ENCODE assay signal across 1 cellular context in the genomic region with DNA sequence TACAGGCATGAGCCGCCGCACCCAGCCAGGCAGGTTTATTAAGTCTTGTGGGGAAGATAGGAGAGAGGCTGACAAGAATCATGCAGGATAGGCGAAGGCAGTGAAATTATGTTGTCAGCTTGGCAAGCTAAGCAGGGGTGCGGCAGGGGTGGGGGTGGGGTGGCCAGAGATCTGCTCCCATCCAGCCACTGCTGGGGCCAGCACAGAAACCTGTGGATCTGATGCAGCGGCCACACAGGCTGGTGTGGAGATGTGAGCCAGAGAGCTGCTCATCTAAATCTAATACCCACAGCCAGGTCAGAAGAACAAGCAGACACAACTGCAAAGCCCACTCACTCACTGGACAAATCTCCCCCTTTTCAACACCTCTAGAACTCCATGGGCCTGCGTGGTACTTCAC.
TF ChIP-seq lines count a peak whose summit lies in the region.

No MANE protein-coding gene starts in this region.

TF ChIP-seq in GM23338, 12 proteins besides CTCF, POLR2A, EP300 and RAD21 (continued from another document):
- TF ChIP-seq, protein P1, sequence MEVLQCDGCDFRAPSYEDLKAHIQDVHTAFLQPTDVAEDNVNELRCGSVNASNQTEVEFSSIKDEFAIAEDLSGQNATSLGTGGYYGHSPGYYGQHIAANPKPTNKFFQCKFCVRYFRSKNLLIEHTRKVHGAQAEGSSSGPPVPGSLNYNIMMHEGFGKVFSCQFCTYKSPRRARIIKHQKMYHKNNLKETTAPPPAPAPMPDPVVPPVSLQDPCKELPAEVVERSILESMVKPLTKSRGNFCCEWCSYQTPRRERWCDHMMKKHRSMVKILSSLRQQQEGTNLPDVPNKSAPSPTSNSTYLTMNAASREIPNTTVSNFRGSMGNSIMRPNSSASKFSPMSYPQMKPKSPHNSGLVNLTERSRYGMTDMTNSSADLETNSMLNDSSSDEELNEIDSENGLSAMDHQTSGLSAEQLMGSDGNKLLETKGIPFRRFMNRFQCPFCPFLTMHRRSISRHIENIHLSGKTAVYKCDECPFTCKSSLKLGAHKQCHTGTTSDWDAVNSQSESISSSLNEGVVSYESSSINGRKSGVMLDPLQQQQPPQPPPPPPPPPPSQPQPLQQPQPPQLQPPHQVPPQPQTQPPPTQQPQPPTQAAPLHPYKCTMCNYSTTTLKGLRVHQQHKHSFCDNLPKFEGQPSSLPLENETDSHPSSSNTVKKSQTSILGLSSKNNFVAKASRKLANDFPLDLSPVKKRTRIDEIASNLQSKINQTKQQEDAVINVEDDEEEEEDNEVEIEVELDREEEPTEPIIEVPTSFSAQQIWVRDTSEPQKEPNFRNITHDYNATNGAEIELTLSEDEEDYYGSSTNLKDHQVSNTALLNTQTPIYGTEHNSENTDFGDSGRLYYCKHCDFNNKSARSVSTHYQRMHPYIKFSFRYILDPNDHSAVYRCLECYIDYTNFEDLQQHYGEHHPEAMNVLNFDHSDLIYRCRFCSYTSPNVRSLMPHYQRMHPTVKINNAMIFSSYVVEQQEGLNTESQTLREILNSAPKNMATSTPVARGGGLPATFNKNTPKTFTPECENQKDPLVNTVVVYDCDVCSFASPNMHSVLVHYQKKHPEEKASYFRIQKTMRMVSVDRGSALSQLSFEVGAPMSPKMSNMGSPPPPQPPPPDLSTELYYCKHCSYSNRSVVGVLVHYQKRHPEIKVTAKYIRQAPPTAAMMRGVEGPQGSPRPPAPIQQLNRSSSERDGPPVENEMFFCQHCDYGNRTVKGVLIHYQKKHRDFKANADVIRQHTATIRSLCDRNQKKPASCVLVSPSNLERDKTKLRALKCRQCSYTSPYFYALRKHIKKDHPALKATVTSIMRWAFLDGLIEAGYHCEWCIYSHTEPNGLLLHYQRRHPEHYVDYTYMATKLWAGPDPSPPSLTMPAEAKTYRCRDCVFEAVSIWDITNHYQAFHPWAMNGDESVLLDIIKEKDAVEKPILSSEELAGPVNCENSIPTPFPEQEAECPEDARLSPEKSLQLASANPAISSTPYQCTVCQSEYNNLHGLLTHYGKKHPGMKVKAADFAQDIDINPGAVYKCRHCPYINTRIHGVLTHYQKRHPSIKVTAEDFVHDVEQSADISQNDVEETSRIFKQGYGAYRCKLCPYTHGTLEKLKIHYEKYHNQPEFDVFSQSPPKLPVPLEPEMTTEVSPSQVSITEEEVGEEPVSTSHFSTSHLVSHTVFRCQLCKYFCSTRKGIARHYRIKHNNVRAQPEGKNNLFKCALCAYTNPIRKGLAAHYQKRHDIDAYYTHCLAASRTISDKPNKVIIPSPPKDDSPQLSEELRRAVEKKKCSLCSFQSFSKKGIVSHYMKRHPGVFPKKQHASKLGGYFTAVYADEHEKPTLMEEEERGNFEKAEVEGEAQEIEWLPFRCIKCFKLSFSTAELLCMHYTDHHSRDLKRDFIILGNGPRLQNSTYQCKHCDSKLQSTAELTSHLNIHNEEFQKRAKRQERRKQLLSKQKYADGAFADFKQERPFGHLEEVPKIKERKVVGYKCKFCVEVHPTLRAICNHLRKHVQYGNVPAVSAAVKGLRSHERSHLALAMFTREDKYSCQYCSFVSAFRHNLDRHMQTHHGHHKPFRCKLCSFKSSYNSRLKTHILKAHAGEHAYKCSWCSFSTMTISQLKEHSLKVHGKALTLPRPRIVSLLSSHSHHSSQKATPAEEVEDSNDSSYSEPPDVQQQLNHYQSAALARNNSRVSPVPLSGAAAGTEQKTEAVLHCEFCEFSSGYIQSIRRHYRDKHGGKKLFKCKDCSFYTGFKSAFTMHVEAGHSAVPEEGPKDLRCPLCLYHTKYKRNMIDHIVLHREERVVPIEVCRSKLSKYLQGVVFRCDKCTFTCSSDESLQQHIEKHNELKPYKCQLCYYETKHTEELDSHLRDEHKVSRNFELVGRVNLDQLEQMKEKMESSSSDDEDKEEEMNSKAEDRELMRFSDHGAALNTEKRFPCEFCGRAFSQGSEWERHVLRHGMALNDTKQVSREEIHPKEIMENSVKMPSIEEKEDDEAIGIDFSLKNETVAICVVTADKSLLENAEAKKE (CRISPR knock-in tag; IDR thresholded peaks at IDR 0.05), result no peak
- no peak for TF ChIP-seq ZNF114 (CRISPR knock-in tag; IDR thresholded peaks at IDR 0.05)
- no peak for TF ChIP-seq POLR2AphosphoS5 (IDR thresholded peaks at IDR 0.05; ENCODE audit: low read depth)
- TF ChIP-seq NANOG (IDR thresholded peaks at IDR 0.05; ENCODE audit: borderline replicate concordance), result no peak
- no peak for TF ChIP-seq STAT1 (IDR thresholded peaks at IDR 0.05; ENCODE audit: unreplicated experiment)
- TF ChIP-seq CREB1 (CRISPR knock-in tag; IDR thresholded peaks at IDR 0.05; ENCODE audit: low read depth), result no peak
- TF ChIP-seq, protein P2, sequence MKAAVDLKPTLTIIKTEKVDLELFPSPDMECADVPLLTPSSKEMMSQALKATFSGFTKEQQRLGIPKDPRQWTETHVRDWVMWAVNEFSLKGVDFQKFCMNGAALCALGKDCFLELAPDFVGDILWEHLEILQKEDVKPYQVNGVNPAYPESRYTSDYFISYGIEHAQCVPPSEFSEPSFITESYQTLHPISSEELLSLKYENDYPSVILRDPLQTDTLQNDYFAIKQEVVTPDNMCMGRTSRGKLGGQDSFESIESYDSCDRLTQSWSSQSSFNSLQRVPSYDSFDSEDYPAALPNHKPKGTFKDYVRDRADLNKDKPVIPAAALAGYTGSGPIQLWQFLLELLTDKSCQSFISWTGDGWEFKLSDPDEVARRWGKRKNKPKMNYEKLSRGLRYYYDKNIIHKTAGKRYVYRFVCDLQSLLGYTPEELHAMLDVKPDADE (IDR thresholded peaks at IDR 0.05), result no peak
- TF ChIP-seq ZNF331 (CRISPR knock-in tag; IDR thresholded peaks at IDR 0.05; ENCODE audit: low read depth), result no peak
- TF ChIP-seq JUNB (IDR thresholded peaks at IDR 0.05; ENCODE audit: unreplicated experiment), result no peak
- no peak for TF ChIP-seq EZH2 (IDR thresholded peaks at IDR 0.05; ENCODE audit: low read depth, unreplicated experiment)
TF ChIP-seq in GM23338: peak in this region for 0.
